24 cellular contexts compared by ENCODE assay signal in the genomic region with DNA sequence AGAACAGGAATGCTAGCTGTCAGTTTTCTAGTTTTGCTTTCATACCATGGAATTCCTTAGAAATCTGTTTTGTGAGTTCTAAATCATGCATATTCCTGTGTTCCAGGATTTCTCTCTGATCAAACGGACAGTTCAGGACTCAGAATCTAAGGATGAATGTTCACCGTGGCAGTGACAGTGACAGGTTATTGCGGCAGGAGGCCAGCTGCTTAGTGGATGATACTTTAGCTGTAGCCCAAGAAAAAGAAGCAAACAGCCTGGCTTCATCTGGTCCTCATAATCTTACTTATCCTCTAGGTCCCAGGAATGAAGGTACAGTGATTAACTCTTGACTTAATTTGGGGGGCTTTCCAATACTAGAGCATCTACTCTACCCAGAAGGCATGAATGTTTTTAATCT. TPM values are rescaled to one million over a fixed set of nuclear protein-coding genes. Genes with fewer than 3 reads are reported as not detected.
"Had no signal": no experiment of that assay in that cellular context is flagged by ENCODE, and none has a peak within 500 bp of the region (broad histone marks: within the 10 kb centered on the region; RNA-seq: fewer than 3 reads in every experiment).

No MANE protein-coding gene starts in this region.

- H3K27me3 ChIP-seq: heart right ventricle, stomach, suprapubic skin, tibial nerve had no signal

- H3K27ac ChIP-seq: heart right ventricle, parathyroid adenoma, stomach, suprapubic skin, tibial nerve had no signal

- H3K27ac Mint-ChIP-seq: activated CD4-positive, alpha-beta T cell treated with anti-CD3 and anti-CD28 coated beads, Interleukin-2, amount 10 ng/mL, durations not matched to agents 24 days and 14 days; nephron; T-helper 17 cell had no signal

- H3K4me3 ChIP-seq: heart right ventricle, stomach, suprapubic skin, tibial nerve had no signal

- H3K4me1 ChIP-seq: parathyroid adenoma, tibial nerve had no signal

- H3K9ac ChIP-seq: parathyroid adenoma had no signal

- H3K9me3 ChIP-seq: stomach, suprapubic skin, tibial nerve had no signal

- DNase-seq: activated CD4-positive, alpha-beta T cell treated with anti-CD3 and anti-CD28 coated beads, Interleukin-2, amount 10 ng/mL, durations not matched to agents 24 days and 14 days; activated CD4-positive, CD25-positive, alpha-beta regulatory T cell; activated CD8-positive, alpha-beta T cell treated with anti-CD3 and anti-CD28 coated beads for 36 hours; activated effector memory CD4-positive, alpha-beta T cell treated with Interleukin-2 at 50 U/mL for 16 hours; activated naive CD4-positive, alpha-beta T cell treated with anti-CD3 and anti-CD28 coated beads, Interleukin-2, amount 50 U/mL, for 16 hours; activated naive CD8-positive, alpha-beta T cell treated with anti-CD3 and anti-CD28 coated beads, Interleukin-2, amount 50 U/mL, for 24 hours; cortex of kidney; foreskin fibroblast; heart right ventricle; islet precursor cell; left cardiac atrium; mesenchymal stem cell; right cardiac atrium; stimulated activated CD4-positive, alpha-beta T cell treated with anti-CD3 and anti-CD28 coated beads, Interleukin-4, amount 100 ng/mL, for 4 hours; stomach; T-helper 17 cell had no signal

- H3K4me1 Mint-ChIP-seq: nephron had no signal

- H3K4me3 Mint-ChIP-seq: activated CD4-positive, alpha-beta T cell treated with anti-CD3 and anti-CD28 coated beads, Interleukin-2, amount 10 ng/mL, durations not matched to agents 24 days and 14 days; activated CD8-positive, alpha-beta T cell treated with anti-CD3 and anti-CD28 coated beads for 36 hours; activated naive CD8-positive, alpha-beta T cell treated with anti-CD3 and anti-CD28 coated beads, Interleukin-2, amount 50 U/mL, for 24 hours; nephron; T-helper 17 cell had no signal

- ATAC-seq: activated CD8-positive, alpha-beta T cell treated with anti-CD3 and anti-CD28 coated beads for 36 hours; activated naive CD8-positive, alpha-beta T cell treated with anti-CD3 and anti-CD28 coated beads, Interleukin-2, amount 50 U/mL, for 24 hours; heart right ventricle; left cardiac atrium; right cardiac atrium; T-helper 17 cell had no signal

- H3K27me3 Mint-ChIP-seq: activated CD4-positive, alpha-beta T cell treated with anti-CD3 and anti-CD28 coated beads, Interleukin-2, amount 10 ng/mL, durations not matched to agents 24 days and 14 days; activated CD8-positive, alpha-beta T cell treated with anti-CD3 and anti-CD28 coated beads for 36 hours; activated naive CD8-positive, alpha-beta T cell treated with anti-CD3 and anti-CD28 coated beads, Interleukin-2, amount 50 U/mL, for 24 hours; T-helper 17 cell had no signal

- H3K9me3 Mint-ChIP-seq: activated CD4-positive, alpha-beta T cell treated with anti-CD3 and anti-CD28 coated beads, Interleukin-2, amount 10 ng/mL, durations not matched to agents 24 days and 14 days; activated CD8-positive, alpha-beta T cell treated with anti-CD3 and anti-CD28 coated beads for 36 hours; activated naive CD8-positive, alpha-beta T cell treated with anti-CD3 and anti-CD28 coated beads, Interleukin-2, amount 50 U/mL, for 24 hours; nephron had no signal

RNA-seq across cellular contexts. Expression of gene PXT1, which starts 27.3 kb away (rescaled TPM):
- total RNA-seq: cerebellum, epithelial cell of proximal tubule, liver, stomach, suprapubic skin, tibial nerve, urinary bladder had no signal
- polyA plus RNA-seq: liver, stomach had no signal
